Comparison of ENCODE assay signal across 8 cellular contexts in genomic region chr20:34112600-34113061, GRCh38. TPM values are rescaled to one million over a fixed set of nuclear protein-coding genes. Genes with fewer than 3 reads are reported as not detected.
A peak's percentile ranks its signal among the peaks of the same experiment; 100 is the strongest.
DNase-seq lines count a peak whose midpoint lies in the region; ATAC-seq and TF ChIP-seq lines count a peak whose summit lies in the region.

No MANE protein-coding gene starts in this region.

- POLR2A ChIA-PET in CD4-positive, alpha-beta T cell (lab: Charles Lee): interaction anchor here (0.6 to 2.4 kb wide), 35 partner anchors 9 to 1939 kb away, joined by 3 to 95 read pairs (median 5); partner anchors contain the start of genes CBFA2T2, CDK5RAP1, CHMP4B and DYNLRB1

- H3K9me3 ChIP-seq in CD4-positive, alpha-beta T cell (ENCODE audit: control insufficient read depth, low read length): no peaks in the 10 kb centered on the region

- peak in 4 of 10 experiments; percentile 6 to 16 (median 11) for DNase-seq in CD4-positive, alpha-beta T cell
- DNase-seq in NCI-H69 (lab: John Stamatoyannopoulos, UW): peak; percentile 80
- peak; percentile 16 for DNase-seq in brain pericyte (ENCODE audit: low read depth, low spot score)
- DNase-seq in islet precursor cell: peak; percentile 76
- no peak for DNase-seq in stimulated activated effector memory CD8-positive, alpha-beta T cell treated with anti-CD3 and anti-CD28 coated beads, Interleukin-12 subunit alpha, Interleukin-12 subunit beta, amount 100 ng/mL, for 72 hours (ENCODE audit: low spot score in 2 of 2)

- peak overlapping the region; percentile 87 for H3K27ac ChIP-seq in CD4-positive, alpha-beta T cell (ENCODE audit: low read depth, low read length)

- intact Hi-C loops in CD4-positive, alpha-beta T cell (cut with DNase I, micrococcal nuclease): loop anchor here (1.0 to 10.0 kb wide), 9 partner anchors 17 to 670 kb away; partner anchors contain the start of genes DYNLRB1 (in 2 of the 2), CBFA2T2 (in 1 of the 2), CHMP4B (in 1 of the 2) and E2F1 (in 1 of the 2)

- no peaks in the 10 kb centered on the region for H3K27me3 ChIP-seq in CD4-positive, alpha-beta T cell (ENCODE audit: control insufficient read depth, insufficient read depth, low read length)

- peak overlapping the region; percentile 95 for H3K27ac Mint-ChIP-seq in CD4-positive, alpha-beta T cell
- H3K27ac Mint-ChIP-seq in stimulated activated effector memory CD8-positive, alpha-beta T cell treated with anti-CD3 and anti-CD28 coated beads, Interleukin-12 subunit alpha, Interleukin-12 subunit beta, amount 100 ng/mL, for 72 hours: peak overlapping the region; percentile 99

- peaks cover 40% of the 10 kb centered on the region for H3K36me3 Mint-ChIP-seq in CD4-positive, alpha-beta T cell (ENCODE audit: low read depth)
- H3K36me3 Mint-ChIP-seq in stimulated activated effector memory CD8-positive, alpha-beta T cell treated with anti-CD3 and anti-CD28 coated beads, Interleukin-12 subunit alpha, Interleukin-12 subunit beta, amount 100 ng/mL, for 72 hours: peaks cover 50% of the 10 kb centered on the region

- peak overlapping the region; percentile 96 for H3K4me3 Mint-ChIP-seq in CD4-positive, alpha-beta T cell
- H3K4me3 Mint-ChIP-seq in stimulated activated effector memory CD8-positive, alpha-beta T cell treated with anti-CD3 and anti-CD28 coated beads, Interleukin-12 subunit alpha, Interleukin-12 subunit beta, amount 100 ng/mL, for 72 hours: peak overlapping the region; percentile 95

- no peaks in the 10 kb centered on the region for H3K9me3 Mint-ChIP-seq in CD4-positive, alpha-beta T cell
- no peaks in the 10 kb centered on the region for H3K9me3 Mint-ChIP-seq in stimulated activated effector memory CD8-positive, alpha-beta T cell treated with anti-CD3 and anti-CD28 coated beads, Interleukin-12 subunit alpha, Interleukin-12 subunit beta, amount 100 ng/mL, for 72 hours

- ATAC-seq in CD4-positive, alpha-beta T cell (ENCODE audit: poor library complexity): peak; percentile 0
- peak; percentile 1 for ATAC-seq in GM21825 (IDR thresholded peaks at IDR 0.05; ENCODE audit: unreplicated experiment)
- ATAC-seq in stimulated activated effector memory CD8-positive, alpha-beta T cell treated with anti-CD3 and anti-CD28 coated beads, Interleukin-12 subunit alpha, Interleukin-12 subunit beta, amount 100 ng/mL, for 72 hours: no peak
- no peak for ATAC-seq in GM21526 (IDR thresholded peaks at IDR 0.05; ENCODE audit: low FRiP score, unreplicated experiment)
- ATAC-seq in HG03571 (IDR thresholded peaks at IDR 0.05; ENCODE audit: unreplicated experiment): no peak

- H3K4me1 Mint-ChIP-seq in CD4-positive, alpha-beta T cell (ENCODE audit: low read depth): peaks cover 41% of the 10 kb centered on the region
- peaks cover 41% of the 10 kb centered on the region for H3K4me1 Mint-ChIP-seq in stimulated activated effector memory CD8-positive, alpha-beta T cell treated with anti-CD3 and anti-CD28 coated beads, Interleukin-12 subunit alpha, Interleukin-12 subunit beta, amount 100 ng/mL, for 72 hours

- CTCF ChIA-PET in CD4-positive, alpha-beta T cell (lab: Charles Lee): interaction anchor here (0.6 to 1.5 kb wide), 4 partner anchors 17 to 303 kb away, joined by 3 to 11 read pairs (median 4); no protein-coding TSS in a partner anchor

- TF ChIP-seq CTCF in CD4-positive, alpha-beta T cell (IDR thresholded peaks at IDR 0.05): no peak

- H3K27me3 Mint-ChIP-seq in CD4-positive, alpha-beta T cell: no peaks in the 10 kb centered on the region

RNA-seq across cellular contexts. Expression of gene EIF2S2, which starts 0.6 kb away (rescaled TPM):
- total RNA-seq in CD4-positive, alpha-beta T cell: 10 to 100 TPM; 21.8 to 23.2 TPM

Comparison
In these comparisons a context has a peak if more than half of its experiments do, and no peak if none do; other contexts are left out.
1. ATAC-seq: peak in CD4-positive, alpha-beta T cell (single experiment) and GM21825 (single experiment); none in stimulated activated effector memory CD8-positive, alpha-beta T cell treated with anti-CD3 and anti-CD28 coated beads, Interleukin-12 subunit alpha, Interleukin-12 subunit beta, amount 100 ng/mL, for 72 hours (single experiment), GM21526 (single experiment) and HG03571 (single experiment).
2. DNase-seq: peak in NCI-H69 (single experiment), brain pericyte (single experiment) and islet precursor cell (single experiment); none in stimulated activated effector memory CD8-positive, alpha-beta T cell treated with anti-CD3 and anti-CD28 coated beads, Interleukin-12 subunit alpha, Interleukin-12 subunit beta, amount 100 ng/mL, for 72 hours (0 of 2).